20 cellular contexts compared by ENCODE assay signal in the genomic region with DNA sequence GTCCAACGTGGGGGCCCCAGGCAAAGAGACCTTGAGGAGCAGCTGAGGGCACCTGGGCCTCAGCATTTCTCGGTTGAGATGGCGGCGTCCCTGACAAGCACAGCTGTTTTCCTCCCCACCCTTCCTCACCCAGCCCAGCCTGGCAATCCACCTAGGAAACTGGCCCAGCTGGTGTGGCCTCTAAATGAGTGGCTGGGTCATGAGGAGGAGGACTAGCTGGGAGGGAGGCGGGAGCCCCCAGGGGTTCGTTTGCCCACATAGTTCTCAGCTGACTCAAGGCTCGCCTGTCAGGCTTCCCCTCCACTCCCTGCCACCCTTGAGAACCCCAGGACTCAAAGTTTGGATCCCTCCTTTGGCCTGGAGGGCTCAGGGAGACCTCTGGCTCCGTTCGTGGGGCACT. TPM values are rescaled to one million over a fixed set of nuclear protein-coding genes. Genes with fewer than 3 reads are reported as not detected.
DNase-seq lines count a peak whose midpoint lies in the region; TF ChIP-seq lines count a peak whose summit lies in the region.
"Had no signal": no experiment of that assay in that cellular context is flagged by ENCODE, and none has a peak within 500 bp of the region (broad histone marks: within the 10 kb centered on the region; RNA-seq: fewer than 3 reads in every experiment).

No MANE protein-coding gene starts in this region.

- no peak for TF ChIP-seq CTCF in mammary epithelial cell (conservative IDR thresholded peaks at IDR 0.05 in 1 of 2, IDR thresholded peaks at IDR 0.05 in 1 of 2; ENCODE audit: extremely low read depth in 1 of 2, insufficient read depth in 1 of 2, low read depth in 1 of 2, low read length in 2 of 2)
- TF ChIP-seq CTCF in MCF 10A (IDR thresholded peaks at IDR 0.05; ENCODE audit: unreplicated experiment), result no peak
- TF ChIP-seq CTCF in RWPE1 (conservative IDR thresholded peaks at IDR 0.05; ENCODE audit: low read depth), result no peak
- TF ChIP-seq CTCF in fibroblast of the aortic adventitia (IDR thresholded peaks at IDR 0.05; ENCODE audit: insufficient read depth, low read length), result no peak

- no peak overlapping the region for H3K27ac Mint-ChIP-seq in MCF 10A (ENCODE audit: low read depth, unreplicated experiment)
- H3K27ac Mint-ChIP-seq: activated CD4-positive, alpha-beta memory T cell treated with anti-CD3 and anti-CD28 coated beads for 36 hours; activated T-cell treated with anti-CD3 and anti-CD28 coated beads, Interleukin-2, amount 50 U/mL, for 72 hours; neural progenitor cell had no signal

- WGBS in mammary epithelial cell (ENCODE audit: low coverage, missing lambda C conversion rate), result 50% methylated on average over 9 of the region's 9 CpGs

- no peak overlapping the region for H3K4me3 ChIP-seq in mammary epithelial cell (replicated peaks in 1 of 3; ENCODE audit: insufficient read depth in 1 of 3, low read depth in 2 of 3, low read length in 3 of 3)
- H3K4me3 ChIP-seq in fibroblast of the aortic adventitia (ENCODE audit: low read depth, low read length), result no peak overlapping the region
- H3K4me3 ChIP-seq: cardiac muscle cell, neural progenitor cell had no signal

- no peaks in the 10 kb centered on the region for H4K20me1 ChIP-seq in mammary epithelial cell (ENCODE audit: insufficient read depth, low read length)

- H3K4me1 ChIP-seq in mammary epithelial cell (ENCODE audit: insufficient read depth, low read length), result peaks cover 32% of the 10 kb centered on the region
- H3K4me1 ChIP-seq: neural progenitor cell, testis had no signal

- H3K36me3 ChIP-seq in mammary epithelial cell (ENCODE audit: insufficient read depth, low read length), result no peaks in the 10 kb centered on the region
- H3K36me3 ChIP-seq: cardiac muscle cell, neural progenitor cell had no signal

- POLR2A ChIA-PET in MCF 10A (lab: Yijun Ruan, JAX), result interaction anchor here (0.9 to 1.4 kb wide), 3 partner anchors 8 to 170 kb away, joined by 3 read pairs; no protein-coding TSS in a partner anchor
- POLR2A ChIA-PET in RWPE1 (lab: Yijun Ruan, JAX; ENCODE audit: low non-redundant PET), result no interaction called here

- H3K4me2 ChIP-seq in mammary epithelial cell (ENCODE audit: insufficient read depth, low read depth, low read length), result no peak overlapping the region
- H3K4me2 ChIP-seq: neural progenitor cell had no signal

- H3K9me3 Mint-ChIP-seq in MCF 10A (ENCODE audit: unreplicated experiment), result no peaks in the 10 kb centered on the region
- H3K9me3 Mint-ChIP-seq: activated CD4-positive, alpha-beta memory T cell treated with anti-CD3 and anti-CD28 coated beads for 36 hours; activated T-cell treated with anti-CD3 and anti-CD28 coated beads, Interleukin-2, amount 50 U/mL, for 72 hours; CD8-positive, alpha-beta memory T cell; neural progenitor cell had no signal

- H2AFZ ChIP-seq in mammary epithelial cell (ENCODE audit: low read depth, low read length), result peak overlapping the region; percentile 35
- H2AFZ ChIP-seq: neural progenitor cell had no signal

- BruUV-seq in mammary epithelial cell (replicated peaks; lab: Mats Ljungman, UMichigan) (no TSS peak), MCF 10A (replicated peaks; lab: Mats Ljungman, UMichigan) (no TSS peak)

- H3K27me3 Mint-ChIP-seq in MCF 10A (ENCODE audit: insufficient read depth, unreplicated experiment), result peaks cover 8% of the 10 kb centered on the region

- H3K79me2 ChIP-seq in mammary epithelial cell (ENCODE audit: insufficient read depth, low read length), result no peaks in the 10 kb centered on the region

- peak; percentile 68 for DNase-seq in mammary epithelial cell
- DNase-seq in MCF 10A (ENCODE audit: unreplicated experiment), result no peak
- DNase-seq in RWPE1 (ENCODE audit: low spot score), result peak; percentile 42
- peak; percentile 26 for DNase-seq in fibroblast of the aortic adventitia (ENCODE audit: low read depth)
- no peak for DNase-seq in putamen (ENCODE audit: low spot score)
- DNase-seq in stimulated activated CD4-positive, alpha-beta T cell treated with anti-CD3 and anti-CD28 coated beads, Interleukin-4, amount 100 ng/mL, for 1 hour, result no peak
- DNase-seq in NOMO-1 treated with DMSO at 0.1 percent for 48 hours (lab: John Stamatoyannopoulos, UW; ENCODE audit: unreplicated experiment), result no peak
- DNase-seq in SHP77 treated with DMSO at 0.1 percent for 48 hours (lab: John Stamatoyannopoulos, UW), result no peak
- DNase-seq: activated CD4-positive, alpha-beta memory T cell treated with anti-CD3 and anti-CD28 coated beads for 36 hours; activated T-cell treated with anti-CD3 and anti-CD28 coated beads, Interleukin-2, amount 50 U/mL, for 72 hours; CD8-positive, alpha-beta memory T cell; effector CD8-positive, alpha-beta T cell; GOT3; NCI-H1092; stimulated activated CD4-positive, alpha-beta T cell treated with anti-CD3 and anti-CD28 coated beads, Interleukin-4, amount 100 ng/mL, for 24 hours; testis had no signal

- peaks cover 10% of the 10 kb centered on the region for H3K4me1 Mint-ChIP-seq in MCF 10A (ENCODE audit: insufficient read depth, unreplicated experiment)

- dilution Hi-C loops in mammary epithelial cell (cut with HindIII; ENCODE audit: low sequenced_read_pairs), result no loop called here

- no peak overlapping the region for H3K27ac ChIP-seq in mammary epithelial cell (ENCODE audit: insufficient read depth, low read depth, low read length)
- H3K27ac ChIP-seq in RWPE1, result no peak overlapping the region
- H3K27ac ChIP-seq: cardiac muscle cell, neural progenitor cell, testis had no signal

- no peaks in the 10 kb centered on the region for H3K27me3 ChIP-seq in mammary epithelial cell (ENCODE audit: insufficient read depth, low read length)
- H3K27me3 ChIP-seq: cardiac muscle cell, testis had no signal

- H3K9ac ChIP-seq in mammary epithelial cell (ENCODE audit: insufficient read depth, low read length), result no peak overlapping the region
- H3K9ac ChIP-seq: neural progenitor cell had no signal

- in situ Hi-C loops in mammary epithelial cell (cut with MboI; ENCODE audit: low sequenced_read_pairs in 2 of 2), result loop anchor here in 1 of 2 donors (25.0 kb wide), 1 partner anchor 346 kb away; a partner anchor contains a TSS

- H3K36me3 Mint-ChIP-seq in MCF 10A (ENCODE audit: insufficient read depth, unreplicated experiment), result no peaks in the 10 kb centered on the region
- H3K36me3 Mint-ChIP-seq: activated CD4-positive, alpha-beta memory T cell treated with anti-CD3 and anti-CD28 coated beads for 36 hours; CD8-positive, alpha-beta memory T cell; neural progenitor cell had no signal

- H3K4me3 Mint-ChIP-seq in MCF 10A (ENCODE audit: unreplicated experiment), result no peak overlapping the region
- H3K4me3 Mint-ChIP-seq: activated CD4-positive, alpha-beta memory T cell treated with anti-CD3 and anti-CD28 coated beads for 36 hours; activated T-cell treated with anti-CD3 and anti-CD28 coated beads, Interleukin-2, amount 50 U/mL, for 72 hours; CD8-positive, alpha-beta memory T cell; neural progenitor cell had no signal

- intact Hi-C loops in mammary epithelial cell (cut with micrococcal nuclease) (no loop called here), MCF 10A (cut with micrococcal nuclease) (no loop called here)

- CTCF ChIA-PET in mammary epithelial cell (lab: Charles Lee; ENCODE audit: low non-redundant PET), result no interaction called here
- CTCF ChIA-PET in MCF 10A (lab: Yijun Ruan, JAX), result interaction anchor here (0.7 to 1.6 kb wide), 3 partner anchors 9 to 509 kb away, joined by 3 to 5 read pairs (median 3); no protein-coding TSS in a partner anchor
- CTCF ChIA-PET in RWPE1 (lab: Yijun Ruan, JAX), result interaction anchor here (0.7 to 0.9 kb wide), 2 partner anchors 9 to 18 kb away, joined by 3 read pairs; no protein-coding TSS in a partner anchor

- no peaks in the 10 kb centered on the region for H3K9me3 ChIP-seq in mammary epithelial cell (replicated peaks; ENCODE audit: insufficient read depth, low read length)
- H3K9me3 ChIP-seq: testis had no signal

RNA-seq across cellular contexts. Expression of a gene that starts 5.9 kb away (rescaled TPM):
- total RNA-seq in mammary epithelial cell (under 1 TPM; under 0.01 to 0.38 TPM), MCF 10A (2022) (not detected in 2 replicates), fibroblast of the aortic adventitia (ENCODE audit: low replicate concordance) (not detected in 2 replicates)
- 0.07 TPM for polyA plus RNA-seq in mammary epithelial cell
- 1.6 TPM for polyA minus RNA-seq in mammary epithelial cell
- total RNA-seq: activated CD4-positive, alpha-beta memory T cell treated with anti-CD3 and anti-CD28 coated beads for 36 hours; cardiac muscle cell; CD8-positive, alpha-beta memory T cell; glomerular endothelial cell; mesenteric fat pad had no signal

RNA-seq across cellular contexts. Expression of a gene that starts 8.7 kb away (rescaled TPM):
- 1,000 to 10,000 TPM; 1,799 to 2,054 TPM for total RNA-seq in mammary epithelial cell
- polyA plus RNA-seq in mammary epithelial cell, result 3,047 TPM
- polyA minus RNA-seq in mammary epithelial cell, result 984 TPM
- total RNA-seq in MCF 10A (2022), result 3,179 and 3,524 TPM in 2 replicates
- total RNA-seq in fibroblast of the aortic adventitia (ENCODE audit: low replicate concordance), result 2,801 and 6,665 TPM in 2 replicates

RNA-seq across cellular contexts. Expression of a gene that starts 44.0 kb away (rescaled TPM):
- total RNA-seq in mammary epithelial cell (100 to 1,000 TPM in 1 of 2 donors, 10 to 100 TPM in 1; 55.7 to 102 TPM), MCF 10A (2022) (95.3 and 112 TPM in 2 replicates), fibroblast of the aortic adventitia (ENCODE audit: low replicate concordance) (42.6 and 68.8 TPM in 2 replicates)
- 49.4 TPM for polyA plus RNA-seq in mammary epithelial cell
- 36.7 TPM for polyA minus RNA-seq in mammary epithelial cell

RNA-seq across cellular contexts. Expression of a gene that starts 52.1 kb away (rescaled TPM):
- not detected for total RNA-seq in mammary epithelial cell
- not detected for polyA plus RNA-seq in mammary epithelial cell
- polyA minus RNA-seq in mammary epithelial cell, result not detected
- total RNA-seq in MCF 10A (2022), result not detected in 2 replicates
- total RNA-seq in fibroblast of the aortic adventitia (ENCODE audit: low replicate concordance), result not detected in 2 replicates
- total RNA-seq: activated CD4-positive, alpha-beta memory T cell treated with anti-CD3 and anti-CD28 coated beads for 36 hours; activated T-cell treated with anti-CD3 and anti-CD28 coated beads, Interleukin-2, amount 50 U/mL, for 72 hours; cardiac muscle cell; CD8-positive, alpha-beta memory T cell; glomerular endothelial cell; mesenteric fat pad had no signal
- polyA plus RNA-seq: cardiac muscle cell; CD8-positive, alpha-beta memory T cell had no signal

Comparison
In these comparisons a context has a peak if more than half of its experiments do, and no peak if none do; other contexts are left out.
1. DNase-seq: peak in mammary epithelial cell (single experiment), RWPE1 (single experiment) and fibroblast of the aortic adventitia (single experiment); none in MCF 10A (single experiment), putamen (single experiment), stimulated activated CD4-positive, alpha-beta T cell treated with anti-CD3 and anti-CD28 coated beads, Interleukin-4, amount 100 ng/mL, for 1 hour (single experiment), NOMO-1 treated with DMSO at 0.1 percent for 48 hours (single experiment) and SHP77 treated with DMSO at 0.1 percent for 48 hours (single experiment).